In genomic region chr3:72816843-72817485, GRCh38 we compare ENCODE assay signal across 11 cellular contexts.
A peak's percentile ranks its signal among the peaks of the same experiment; 100 is the strongest.
DNase-seq lines count a peak whose midpoint lies in the region; ATAC-seq and TF ChIP-seq lines count a peak whose summit lies in the region.
"Had no signal": no experiment of that assay in that cellular context is flagged by ENCODE, and none has a peak within 500 bp of the region (broad histone marks: within the 10 kb centered on the region; RNA-seq: fewer than 3 reads in every experiment).

No MANE protein-coding gene starts in this region.

- no peaks in the 10 kb centered on the region for H3K9me3 Mint-ChIP-seq in activated naive CD4-positive, alpha-beta T cell treated with anti-CD3 and anti-CD28 coated beads, Interleukin-2, amount 50 U/mL, for 24 hours

- no peaks in the 10 kb centered on the region for H3K27me3 Mint-ChIP-seq in activated naive CD4-positive, alpha-beta T cell treated with anti-CD3 and anti-CD28 coated beads, Interleukin-2, amount 50 U/mL, for 24 hours

- no peak overlapping the region for H3K4me3 ChIP-seq in coronary artery

- peak; percentile 63 for ATAC-seq in HG02610 (IDR thresholded peaks at IDR 0.05; ENCODE audit: unreplicated experiment)
- ATAC-seq in HG03558 (IDR thresholded peaks at IDR 0.05; ENCODE audit: extremely low read depth, unreplicated experiment) = peak; percentile 65

- no peak overlapping the region for H3K4me3 Mint-ChIP-seq in activated naive CD4-positive, alpha-beta T cell treated with anti-CD3 and anti-CD28 coated beads, Interleukin-2, amount 50 U/mL, for 24 hours

- H3K27ac Mint-ChIP-seq in activated naive CD4-positive, alpha-beta T cell treated with anti-CD3 and anti-CD28 coated beads, Interleukin-2, amount 50 U/mL, for 24 hours = peak overlapping the region; percentile 23

- H3K36me3 Mint-ChIP-seq in activated naive CD4-positive, alpha-beta T cell treated with anti-CD3 and anti-CD28 coated beads, Interleukin-2, amount 50 U/mL, for 24 hours = peaks cover 18% of the 10 kb centered on the region

- no peak for DNase-seq in activated naive CD4-positive, alpha-beta T cell (lab: John Stamatoyannopoulos, UW)
- peak; percentile 47 for DNase-seq in superior temporal gyrus (ENCODE audit: extremely low spot score)
- DNase-seq in kidney glomerular epithelial cell (lab: John Stamatoyannopoulos, UW) = no peak
- DNase-seq in cerebellar cortex (ENCODE audit: low spot score) = no peak
- no peak for DNase-seq in coronary artery (ENCODE audit: low spot score)
- DNase-seq: activated effector memory CD4-positive, alpha-beta T cell treated with anti-CD3 and anti-CD28 coated beads, Interleukin-2, amount 50 U/mL, for 16 hours; NCI-H1092 had no signal

- H3K4me1 Mint-ChIP-seq in activated naive CD4-positive, alpha-beta T cell treated with anti-CD3 and anti-CD28 coated beads, Interleukin-2, amount 50 U/mL, for 24 hours = peaks cover 22% of the 10 kb centered on the region

- TF ChIP-seq CTCF in coronary artery (IDR thresholded peaks at IDR 0.05) = no peak

- H3K27ac ChIP-seq in coronary artery = no peak overlapping the region
- H3K27ac ChIP-seq: C4-2B had no signal
